ENCODE assay signal across 9 cellular contexts in the genomic region with DNA sequence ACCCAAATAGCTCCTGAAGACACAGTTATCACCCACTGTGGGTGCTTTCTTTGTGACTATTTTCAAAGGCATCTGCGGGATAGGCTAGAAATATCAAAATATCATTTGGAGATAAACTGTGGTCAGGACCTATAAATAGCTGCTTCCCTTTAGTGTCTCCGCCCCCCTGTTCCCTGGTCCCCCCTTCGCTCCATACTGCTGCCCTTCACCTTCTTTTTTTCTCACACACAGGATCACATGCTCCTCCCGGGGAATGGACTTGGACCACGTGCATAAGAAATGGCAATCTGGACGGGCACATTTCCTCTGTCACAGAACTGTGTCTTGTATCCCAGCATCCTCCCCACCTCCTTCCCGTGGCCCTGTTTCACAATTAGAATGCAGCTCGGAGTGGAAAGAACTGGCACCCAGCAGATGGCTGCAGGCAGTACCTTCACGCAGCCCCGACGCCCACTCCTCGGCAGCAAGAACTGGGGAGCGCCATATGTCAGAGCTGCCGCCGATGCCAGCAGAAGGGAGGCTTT.
A peak's percentile ranks its signal among the peaks of the same experiment; 100 is the strongest.
DNase-seq lines count a peak whose midpoint lies in the region; ATAC-seq and TF ChIP-seq lines count a peak whose summit lies in the region.
"Had no signal": no experiment of that assay in that cellular context is flagged by ENCODE, and none has a peak within 500 bp of the region (broad histone marks: within the 10 kb centered on the region; RNA-seq: fewer than 3 reads in every experiment).

No MANE protein-coding gene starts in this region.

- peak; percentile 66 for DNase-seq in LHCN-M2 (ENCODE audit: low read depth)
- DNase-seq in naive B cell, result no peak
- DNase-seq in putamen (ENCODE audit: low spot score), result no peak
- no peak for DNase-seq in osteocyte (ENCODE audit: extremely low spot score, unreplicated experiment)

- H3K9me3 Mint-ChIP-seq in brain (peaks cover 0 to 6% (median 0%) of the 10 kb centered on the region in 5 experiments), naive B cell (peaks cover 0 to 2% (median 0%) of the 10 kb centered on the region in 7 donors), osteocyte (ENCODE audit: unreplicated experiment) (no peaks in the 10 kb centered on the region)

- peak overlapping the region; percentile 4 to 62 (median 32); a peak in 15 of 20 replicates for H3K4me3 ChIP-seq in BLaER1 treated with 17β-estradiol and CSF1 and Interleukin-3, amounts not matched to agents 10 nM and 100 nM
- H3K4me3 ChIP-seq: cardiac muscle cell had no signal

- peak in 1 of 2 donors; percentile 21 for ATAC-seq in naive B cell (ENCODE audit: low read depth in 2 of 2)
- no peak for ATAC-seq in GM18873 (IDR thresholded peaks at IDR 0.05; ENCODE audit: low FRiP score, unreplicated experiment)
- ATAC-seq in GM18511 (IDR thresholded peaks at IDR 0.05; ENCODE audit: unreplicated experiment), result no peak

- H3K27ac Mint-ChIP-seq in brain (peak overlapping the region; percentile 64 to 99 (median 89)), naive B cell (peak overlapping the region in 1 of 6 donors; percentile 57), osteocyte (ENCODE audit: unreplicated experiment) (no peak overlapping the region)

- H3K9ac ChIP-seq in BLaER1 treated with 17β-estradiol and CSF1 and Interleukin-3, amounts not matched to agents 10 nM and 100 nM, result peak overlapping the region in 5 of 11 experiments; percentile 13 to 38 (median 36); a peak in 6 of 22 replicates

- no peaks in the 10 kb centered on the region for H4K20me1 ChIP-seq in BLaER1 treated with 17β-estradiol and CSF1 and Interleukin-3, amounts not matched to agents 10 nM and 100 nM

- peak overlapping the region in 7 of 11 experiments; percentile 1 to 57 (median 28); a peak in 9 of 22 replicates for H3K27ac ChIP-seq in BLaER1 treated with 17β-estradiol and CSF1 and Interleukin-3, amounts not matched to agents 10 nM and 100 nM
- H3K27ac ChIP-seq: cardiac muscle cell had no signal

- H3K4me3 Mint-ChIP-seq in brain, result peak overlapping the region in 3 of 5 experiments; percentile 30 to 73 (median 70)
- H3K4me3 Mint-ChIP-seq in naive B cell, result peak overlapping the region in 7 of 8 donors; percentile 7 to 78 (median 27)
- no peak overlapping the region for H3K4me3 Mint-ChIP-seq in osteocyte (ENCODE audit: unreplicated experiment)

- H3K4me1 Mint-ChIP-seq in brain, result peaks cover 40% of the 10 kb centered on the region
- peaks cover 5 to 7% (median 7%) of the 10 kb centered on the region in 3 donors for H3K4me1 Mint-ChIP-seq in naive B cell
- H3K4me1 Mint-ChIP-seq in osteocyte (ENCODE audit: unreplicated experiment), result no peaks in the 10 kb centered on the region

- TF ChIP-seq CTCF in brain (conservative IDR thresholded peaks at IDR 0.05) (no peak), osteocyte (IDR thresholded peaks at IDR 0.05) (no peak)

- H3K27me3 ChIP-seq in BLaER1 treated with 17β-estradiol and CSF1 and Interleukin-3, amounts not matched to agents 10 nM and 100 nM, result no peaks in the 10 kb centered on the region
- H3K27me3 ChIP-seq: cardiac muscle cell had no signal

- H3K4me1 ChIP-seq in BLaER1 treated with 17β-estradiol and CSF1 and Interleukin-3, amounts not matched to agents 10 nM and 100 nM, result peaks cover 15 to 20% (median 18%) of the 10 kb centered on the region in 10 experiments

- H3K27me3 Mint-ChIP-seq in brain, result peaks cover 5% of the 10 kb centered on the region
- H3K27me3 Mint-ChIP-seq in naive B cell, result peaks cover 15 to 17% (median 16%) of the 10 kb centered on the region in 3 donors
- peaks cover 61% of the 10 kb centered on the region for H3K27me3 Mint-ChIP-seq in osteocyte (ENCODE audit: unreplicated experiment)

- peak overlapping the region; percentile 65 to 92 (median 77) for H3K4me2 ChIP-seq in BLaER1 treated with 17β-estradiol and CSF1 and Interleukin-3, amounts not matched to agents 10 nM and 100 nM

- no peaks in the 10 kb centered on the region for H3K36me3 Mint-ChIP-seq in brain
- H3K36me3 Mint-ChIP-seq in naive B cell, result no peaks in the 10 kb centered on the region
- no peaks in the 10 kb centered on the region for H3K36me3 Mint-ChIP-seq in osteocyte (ENCODE audit: unreplicated experiment)

- H3K36me3 ChIP-seq in BLaER1 treated with 17β-estradiol and CSF1 and Interleukin-3, amounts not matched to agents 10 nM and 100 nM, result no peaks in the 10 kb centered on the region
- H3K36me3 ChIP-seq: cardiac muscle cell had no signal

- H3K9me3 ChIP-seq in BLaER1 treated with 17β-estradiol and CSF1 and Interleukin-3, amounts not matched to agents 10 nM and 100 nM (replicated peaks in 1 of 11), result no peaks in the 10 kb centered on the region
